1 cellular context compared by ENCODE assay signal in genomic region chr19:2451138-2451537, GRCh38.
TF ChIP-seq lines count a peak whose summit lies in the region.

No MANE protein-coding gene starts in this region.

TF ChIP-seq in GM23338, 12 proteins besides CTCF, POLR2A, EP300 and RAD21 (continued from another document):
- TF ChIP-seq JUNB (IDR thresholded peaks at IDR 0.05; ENCODE audit: unreplicated experiment), result no peak
- TF ChIP-seq ZNF331 (CRISPR knock-in tag; IDR thresholded peaks at IDR 0.05; ENCODE audit: low read depth), result no peak
- no peak for TF ChIP-seq POLR2AphosphoS5 (IDR thresholded peaks at IDR 0.05; ENCODE audit: low read depth)
- TF ChIP-seq STAT1 (IDR thresholded peaks at IDR 0.05; ENCODE audit: unreplicated experiment), result no peak
- TF ChIP-seq, protein P1, sequence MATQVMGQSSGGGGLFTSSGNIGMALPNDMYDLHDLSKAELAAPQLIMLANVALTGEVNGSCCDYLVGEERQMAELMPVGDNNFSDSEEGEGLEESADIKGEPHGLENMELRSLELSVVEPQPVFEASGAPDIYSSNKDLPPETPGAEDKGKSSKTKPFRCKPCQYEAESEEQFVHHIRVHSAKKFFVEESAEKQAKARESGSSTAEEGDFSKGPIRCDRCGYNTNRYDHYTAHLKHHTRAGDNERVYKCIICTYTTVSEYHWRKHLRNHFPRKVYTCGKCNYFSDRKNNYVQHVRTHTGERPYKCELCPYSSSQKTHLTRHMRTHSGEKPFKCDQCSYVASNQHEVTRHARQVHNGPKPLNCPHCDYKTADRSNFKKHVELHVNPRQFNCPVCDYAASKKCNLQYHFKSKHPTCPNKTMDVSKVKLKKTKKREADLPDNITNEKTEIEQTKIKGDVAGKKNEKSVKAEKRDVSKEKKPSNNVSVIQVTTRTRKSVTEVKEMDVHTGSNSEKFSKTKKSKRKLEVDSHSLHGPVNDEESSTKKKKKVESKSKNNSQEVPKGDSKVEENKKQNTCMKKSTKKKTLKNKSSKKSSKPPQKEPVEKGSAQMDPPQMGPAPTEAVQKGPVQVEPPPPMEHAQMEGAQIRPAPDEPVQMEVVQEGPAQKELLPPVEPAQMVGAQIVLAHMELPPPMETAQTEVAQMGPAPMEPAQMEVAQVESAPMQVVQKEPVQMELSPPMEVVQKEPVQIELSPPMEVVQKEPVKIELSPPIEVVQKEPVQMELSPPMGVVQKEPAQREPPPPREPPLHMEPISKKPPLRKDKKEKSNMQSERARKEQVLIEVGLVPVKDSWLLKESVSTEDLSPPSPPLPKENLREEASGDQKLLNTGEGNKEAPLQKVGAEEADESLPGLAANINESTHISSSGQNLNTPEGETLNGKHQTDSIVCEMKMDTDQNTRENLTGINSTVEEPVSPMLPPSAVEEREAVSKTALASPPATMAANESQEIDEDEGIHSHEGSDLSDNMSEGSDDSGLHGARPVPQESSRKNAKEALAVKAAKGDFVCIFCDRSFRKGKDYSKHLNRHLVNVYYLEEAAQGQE (IDR thresholded peaks at IDR 0.05; ENCODE audit: unreplicated experiment), result no peak
- TF ChIP-seq ZNF114 (CRISPR knock-in tag; IDR thresholded peaks at IDR 0.05), result no peak
- TF ChIP-seq CREB1 (CRISPR knock-in tag; IDR thresholded peaks at IDR 0.05; ENCODE audit: low read depth), result no peak
